In genomic region chr7:76944567-76944966, GRCh38 we compare ENCODE assay signal across 8 cellular contexts.
A peak's percentile ranks its signal among the peaks of the same experiment; 100 is the strongest.
DNase-seq lines count a peak whose midpoint lies in the region; ATAC-seq and TF ChIP-seq lines count a peak whose summit lies in the region.
"Not testable (repeated sequence)": the region's sequence is repeated elsewhere in the genome, so short reads cannot be mapped to it uniquely, and the experiment has no call there.

No MANE protein-coding gene starts in this region.

- not testable (repeated sequence) for H3K4me2 ChIP-seq in mammary epithelial cell (ENCODE audit: insufficient read depth, low read depth, low read length)

- in situ Hi-C loops in mammary epithelial cell (cut with MboI; ENCODE audit: low sequenced_read_pairs in 2 of 2), result not testable (repeated sequence)

- BruUV-seq in mammary epithelial cell (replicated peaks; lab: Mats Ljungman, UMichigan), result not testable (repeated sequence)

- H3K4me3 Mint-ChIP-seq in activated B cell treated with CpG ODN at 0.5 μM for 24 hours; stimulated activated naive CD8-positive, alpha-beta T cell treated with anti-CD3 and anti-CD28 coated beads, Interleukin-15, Interleukin-2, amounts not matched to agents 100 ng/mL and 50 ng/mL, for 24 hours: not testable (repeated sequence)

- CTCF ChIA-PET in activated B cell treated with CpG ODN at 0.5 μM for 24 hours (lab: Charles Lee); mammary epithelial cell (lab: Charles Lee; ENCODE audit: low non-redundant PET): not testable (repeated sequence)

- intact Hi-C loops in activated B cell treated with CpG ODN at 0.5 μM for 24 hours (cut with micrococcal nuclease); mammary epithelial cell (cut with micrococcal nuclease): not testable (repeated sequence)

- peak; percentile 63 for ATAC-seq in GM18517 (IDR thresholded peaks at IDR 0.05; ENCODE audit: unreplicated experiment)
- peak; percentile 55 for ATAC-seq in GM19372 (IDR thresholded peaks at IDR 0.05; ENCODE audit: low read depth, unreplicated experiment)
- peak; percentile 73 for ATAC-seq in GM21717 (IDR thresholded peaks at IDR 0.05; ENCODE audit: unreplicated experiment)
- ATAC-seq in HG02884 (IDR thresholded peaks at IDR 0.05; ENCODE audit: unreplicated experiment), result peak; percentile 68
- ATAC-seq in HG03280 (IDR thresholded peaks at IDR 0.05; ENCODE audit: unreplicated experiment), result peak; percentile 46
- ATAC-seq in activated B cell treated with CpG ODN at 0.5 μM for 24 hours (ENCODE audit: low read depth), result peak; percentile 40

- dilution Hi-C loops in mammary epithelial cell (cut with HindIII; ENCODE audit: low sequenced_read_pairs), result not testable (repeated sequence)

- not testable (repeated sequence) for H3K79me2 ChIP-seq in mammary epithelial cell (ENCODE audit: insufficient read depth, low read length)

- no CpG with 5 or more reads among the region's 1 CpG for WGBS in mammary epithelial cell (ENCODE audit: low coverage, missing lambda C conversion rate)

- H3K9ac ChIP-seq in mammary epithelial cell (ENCODE audit: insufficient read depth, low read length), result not testable (repeated sequence)

- H3K27me3 Mint-ChIP-seq in activated B cell treated with CpG ODN at 0.5 μM for 24 hours; stimulated activated naive CD8-positive, alpha-beta T cell treated with anti-CD3 and anti-CD28 coated beads, Interleukin-15, Interleukin-2, amounts not matched to agents 100 ng/mL and 50 ng/mL, for 24 hours: not testable (repeated sequence)

- H3K27ac Mint-ChIP-seq in activated B cell treated with CpG ODN at 0.5 μM for 24 hours, result not testable (repeated sequence)
- H3K27ac Mint-ChIP-seq in stimulated activated naive CD8-positive, alpha-beta T cell treated with anti-CD3 and anti-CD28 coated beads, Interleukin-15, Interleukin-2, amounts not matched to agents 100 ng/mL and 50 ng/mL, for 24 hours, result peak overlapping the region; percentile 76

- not testable (repeated sequence) for H2AFZ ChIP-seq in mammary epithelial cell (ENCODE audit: low read depth, low read length)

- H3K36me3 Mint-ChIP-seq in activated B cell treated with CpG ODN at 0.5 μM for 24 hours (ENCODE audit: low read depth); stimulated activated naive CD8-positive, alpha-beta T cell treated with anti-CD3 and anti-CD28 coated beads, Interleukin-15, Interleukin-2, amounts not matched to agents 100 ng/mL and 50 ng/mL, for 24 hours (ENCODE audit: low read depth): not testable (repeated sequence)

- H3K36me3 ChIP-seq in mammary epithelial cell (ENCODE audit: insufficient read depth, low read length), result not testable (repeated sequence)

- not testable (repeated sequence) for H3K9me3 Mint-ChIP-seq in activated B cell treated with CpG ODN at 0.5 μM for 24 hours; stimulated activated naive CD8-positive, alpha-beta T cell treated with anti-CD3 and anti-CD28 coated beads, Interleukin-15, Interleukin-2, amounts not matched to agents 100 ng/mL and 50 ng/mL, for 24 hours

- not testable (repeated sequence) for H4K20me1 ChIP-seq in mammary epithelial cell (ENCODE audit: insufficient read depth, low read length)

- not testable (repeated sequence) for TF ChIP-seq CTCF in activated B cell treated with CpG ODN at 0.5 μM for 24 hours (IDR thresholded peaks at IDR 0.05); mammary epithelial cell (conservative IDR thresholded peaks at IDR 0.05 in 1 of 2, IDR thresholded peaks at IDR 0.05 in 1 of 2; ENCODE audit: extremely low read depth in 1 of 2, insufficient read depth in 1 of 2, low read depth in 1 of 2, low read length in 2 of 2)

- H3K4me3 ChIP-seq in mammary epithelial cell (replicated peaks in 1 of 3; ENCODE audit: insufficient read depth in 1 of 3, low read depth in 2 of 3, low read length in 3 of 3), result not testable (repeated sequence)

- not testable (repeated sequence) for H3K4me1 Mint-ChIP-seq in activated B cell treated with CpG ODN at 0.5 μM for 24 hours
- peaks cover 23% of the 10 kb centered on the region for H3K4me1 Mint-ChIP-seq in stimulated activated naive CD8-positive, alpha-beta T cell treated with anti-CD3 and anti-CD28 coated beads, Interleukin-15, Interleukin-2, amounts not matched to agents 100 ng/mL and 50 ng/mL, for 24 hours (ENCODE audit: low read depth)

- not testable (repeated sequence) for H3K27me3 ChIP-seq in mammary epithelial cell (ENCODE audit: insufficient read depth, low read length)

- H3K9me3 ChIP-seq in mammary epithelial cell (replicated peaks; ENCODE audit: insufficient read depth, low read length), result not testable (repeated sequence)

- not testable (repeated sequence) for H3K4me1 ChIP-seq in mammary epithelial cell (ENCODE audit: insufficient read depth, low read length)

- H3K27ac ChIP-seq in mammary epithelial cell (ENCODE audit: insufficient read depth, low read depth, low read length), result not testable (repeated sequence)

- not testable (repeated sequence) for DNase-seq in activated B cell treated with CpG ODN at 0.5 μM for 24 hours
- DNase-seq in mammary epithelial cell, result peak; percentile 66

- POLR2A ChIA-PET in activated B cell treated with CpG ODN at 0.5 μM for 24 hours (lab: Charles Lee), result not testable (repeated sequence)
